Comparison of ENCODE assay signal across 2 cellular contexts in the genomic region with DNA sequence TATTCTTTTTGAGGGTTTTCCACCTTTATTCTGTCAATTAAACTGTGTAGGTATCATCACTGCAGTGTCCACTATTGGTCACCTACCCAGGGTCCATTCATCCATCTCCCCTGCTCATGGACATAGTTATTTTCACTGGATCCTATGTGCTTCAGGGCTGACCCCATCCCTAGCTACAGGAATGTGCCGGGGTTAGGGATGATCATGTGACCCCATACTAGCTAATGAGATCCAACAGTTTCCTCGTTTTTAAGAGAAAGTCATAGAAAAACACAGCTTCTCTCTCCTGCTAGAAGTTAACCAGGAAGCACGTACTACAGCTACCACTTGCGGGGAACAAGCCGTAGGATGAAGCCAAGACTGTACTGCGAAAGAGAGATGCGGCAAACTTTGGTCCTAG.
A peak's percentile ranks its signal among the peaks of the same experiment; 100 is the strongest.
TF ChIP-seq lines count a peak whose summit lies in the region.

No MANE protein-coding gene starts in this region.

TF ChIP-seq in GM23338, 12 proteins besides CTCF, POLR2A, EP300 and RAD21 (continues in another document):
- TF ChIP-seq ZNF114 (CRISPR knock-in tag; IDR thresholded peaks at IDR 0.05), result no peak
- TF ChIP-seq, protein P1, sequence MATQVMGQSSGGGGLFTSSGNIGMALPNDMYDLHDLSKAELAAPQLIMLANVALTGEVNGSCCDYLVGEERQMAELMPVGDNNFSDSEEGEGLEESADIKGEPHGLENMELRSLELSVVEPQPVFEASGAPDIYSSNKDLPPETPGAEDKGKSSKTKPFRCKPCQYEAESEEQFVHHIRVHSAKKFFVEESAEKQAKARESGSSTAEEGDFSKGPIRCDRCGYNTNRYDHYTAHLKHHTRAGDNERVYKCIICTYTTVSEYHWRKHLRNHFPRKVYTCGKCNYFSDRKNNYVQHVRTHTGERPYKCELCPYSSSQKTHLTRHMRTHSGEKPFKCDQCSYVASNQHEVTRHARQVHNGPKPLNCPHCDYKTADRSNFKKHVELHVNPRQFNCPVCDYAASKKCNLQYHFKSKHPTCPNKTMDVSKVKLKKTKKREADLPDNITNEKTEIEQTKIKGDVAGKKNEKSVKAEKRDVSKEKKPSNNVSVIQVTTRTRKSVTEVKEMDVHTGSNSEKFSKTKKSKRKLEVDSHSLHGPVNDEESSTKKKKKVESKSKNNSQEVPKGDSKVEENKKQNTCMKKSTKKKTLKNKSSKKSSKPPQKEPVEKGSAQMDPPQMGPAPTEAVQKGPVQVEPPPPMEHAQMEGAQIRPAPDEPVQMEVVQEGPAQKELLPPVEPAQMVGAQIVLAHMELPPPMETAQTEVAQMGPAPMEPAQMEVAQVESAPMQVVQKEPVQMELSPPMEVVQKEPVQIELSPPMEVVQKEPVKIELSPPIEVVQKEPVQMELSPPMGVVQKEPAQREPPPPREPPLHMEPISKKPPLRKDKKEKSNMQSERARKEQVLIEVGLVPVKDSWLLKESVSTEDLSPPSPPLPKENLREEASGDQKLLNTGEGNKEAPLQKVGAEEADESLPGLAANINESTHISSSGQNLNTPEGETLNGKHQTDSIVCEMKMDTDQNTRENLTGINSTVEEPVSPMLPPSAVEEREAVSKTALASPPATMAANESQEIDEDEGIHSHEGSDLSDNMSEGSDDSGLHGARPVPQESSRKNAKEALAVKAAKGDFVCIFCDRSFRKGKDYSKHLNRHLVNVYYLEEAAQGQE (IDR thresholded peaks at IDR 0.05; ENCODE audit: unreplicated experiment), result no peak
- TF ChIP-seq EZH2phosphoT487 (IDR thresholded peaks at IDR 0.05; ENCODE audit: unreplicated experiment), result no peak
- no peak for TF ChIP-seq POLR2AphosphoS5 (IDR thresholded peaks at IDR 0.05; ENCODE audit: low read depth)
- TF ChIP-seq, protein P2, sequence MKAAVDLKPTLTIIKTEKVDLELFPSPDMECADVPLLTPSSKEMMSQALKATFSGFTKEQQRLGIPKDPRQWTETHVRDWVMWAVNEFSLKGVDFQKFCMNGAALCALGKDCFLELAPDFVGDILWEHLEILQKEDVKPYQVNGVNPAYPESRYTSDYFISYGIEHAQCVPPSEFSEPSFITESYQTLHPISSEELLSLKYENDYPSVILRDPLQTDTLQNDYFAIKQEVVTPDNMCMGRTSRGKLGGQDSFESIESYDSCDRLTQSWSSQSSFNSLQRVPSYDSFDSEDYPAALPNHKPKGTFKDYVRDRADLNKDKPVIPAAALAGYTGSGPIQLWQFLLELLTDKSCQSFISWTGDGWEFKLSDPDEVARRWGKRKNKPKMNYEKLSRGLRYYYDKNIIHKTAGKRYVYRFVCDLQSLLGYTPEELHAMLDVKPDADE (IDR thresholded peaks at IDR 0.05), result no peak
- no peak for TF ChIP-seq NANOG (IDR thresholded peaks at IDR 0.05; ENCODE audit: borderline replicate concordance)
- no peak for TF ChIP-seq CREB1 (CRISPR knock-in tag; IDR thresholded peaks at IDR 0.05; ENCODE audit: low read depth)
- no peak for TF ChIP-seq ZNF331 (CRISPR knock-in tag; IDR thresholded peaks at IDR 0.05; ENCODE audit: low read depth)
- no peak for TF ChIP-seq EZH2 (IDR thresholded peaks at IDR 0.05; ENCODE audit: low read depth, unreplicated experiment)
- TF ChIP-seq, protein P3, sequence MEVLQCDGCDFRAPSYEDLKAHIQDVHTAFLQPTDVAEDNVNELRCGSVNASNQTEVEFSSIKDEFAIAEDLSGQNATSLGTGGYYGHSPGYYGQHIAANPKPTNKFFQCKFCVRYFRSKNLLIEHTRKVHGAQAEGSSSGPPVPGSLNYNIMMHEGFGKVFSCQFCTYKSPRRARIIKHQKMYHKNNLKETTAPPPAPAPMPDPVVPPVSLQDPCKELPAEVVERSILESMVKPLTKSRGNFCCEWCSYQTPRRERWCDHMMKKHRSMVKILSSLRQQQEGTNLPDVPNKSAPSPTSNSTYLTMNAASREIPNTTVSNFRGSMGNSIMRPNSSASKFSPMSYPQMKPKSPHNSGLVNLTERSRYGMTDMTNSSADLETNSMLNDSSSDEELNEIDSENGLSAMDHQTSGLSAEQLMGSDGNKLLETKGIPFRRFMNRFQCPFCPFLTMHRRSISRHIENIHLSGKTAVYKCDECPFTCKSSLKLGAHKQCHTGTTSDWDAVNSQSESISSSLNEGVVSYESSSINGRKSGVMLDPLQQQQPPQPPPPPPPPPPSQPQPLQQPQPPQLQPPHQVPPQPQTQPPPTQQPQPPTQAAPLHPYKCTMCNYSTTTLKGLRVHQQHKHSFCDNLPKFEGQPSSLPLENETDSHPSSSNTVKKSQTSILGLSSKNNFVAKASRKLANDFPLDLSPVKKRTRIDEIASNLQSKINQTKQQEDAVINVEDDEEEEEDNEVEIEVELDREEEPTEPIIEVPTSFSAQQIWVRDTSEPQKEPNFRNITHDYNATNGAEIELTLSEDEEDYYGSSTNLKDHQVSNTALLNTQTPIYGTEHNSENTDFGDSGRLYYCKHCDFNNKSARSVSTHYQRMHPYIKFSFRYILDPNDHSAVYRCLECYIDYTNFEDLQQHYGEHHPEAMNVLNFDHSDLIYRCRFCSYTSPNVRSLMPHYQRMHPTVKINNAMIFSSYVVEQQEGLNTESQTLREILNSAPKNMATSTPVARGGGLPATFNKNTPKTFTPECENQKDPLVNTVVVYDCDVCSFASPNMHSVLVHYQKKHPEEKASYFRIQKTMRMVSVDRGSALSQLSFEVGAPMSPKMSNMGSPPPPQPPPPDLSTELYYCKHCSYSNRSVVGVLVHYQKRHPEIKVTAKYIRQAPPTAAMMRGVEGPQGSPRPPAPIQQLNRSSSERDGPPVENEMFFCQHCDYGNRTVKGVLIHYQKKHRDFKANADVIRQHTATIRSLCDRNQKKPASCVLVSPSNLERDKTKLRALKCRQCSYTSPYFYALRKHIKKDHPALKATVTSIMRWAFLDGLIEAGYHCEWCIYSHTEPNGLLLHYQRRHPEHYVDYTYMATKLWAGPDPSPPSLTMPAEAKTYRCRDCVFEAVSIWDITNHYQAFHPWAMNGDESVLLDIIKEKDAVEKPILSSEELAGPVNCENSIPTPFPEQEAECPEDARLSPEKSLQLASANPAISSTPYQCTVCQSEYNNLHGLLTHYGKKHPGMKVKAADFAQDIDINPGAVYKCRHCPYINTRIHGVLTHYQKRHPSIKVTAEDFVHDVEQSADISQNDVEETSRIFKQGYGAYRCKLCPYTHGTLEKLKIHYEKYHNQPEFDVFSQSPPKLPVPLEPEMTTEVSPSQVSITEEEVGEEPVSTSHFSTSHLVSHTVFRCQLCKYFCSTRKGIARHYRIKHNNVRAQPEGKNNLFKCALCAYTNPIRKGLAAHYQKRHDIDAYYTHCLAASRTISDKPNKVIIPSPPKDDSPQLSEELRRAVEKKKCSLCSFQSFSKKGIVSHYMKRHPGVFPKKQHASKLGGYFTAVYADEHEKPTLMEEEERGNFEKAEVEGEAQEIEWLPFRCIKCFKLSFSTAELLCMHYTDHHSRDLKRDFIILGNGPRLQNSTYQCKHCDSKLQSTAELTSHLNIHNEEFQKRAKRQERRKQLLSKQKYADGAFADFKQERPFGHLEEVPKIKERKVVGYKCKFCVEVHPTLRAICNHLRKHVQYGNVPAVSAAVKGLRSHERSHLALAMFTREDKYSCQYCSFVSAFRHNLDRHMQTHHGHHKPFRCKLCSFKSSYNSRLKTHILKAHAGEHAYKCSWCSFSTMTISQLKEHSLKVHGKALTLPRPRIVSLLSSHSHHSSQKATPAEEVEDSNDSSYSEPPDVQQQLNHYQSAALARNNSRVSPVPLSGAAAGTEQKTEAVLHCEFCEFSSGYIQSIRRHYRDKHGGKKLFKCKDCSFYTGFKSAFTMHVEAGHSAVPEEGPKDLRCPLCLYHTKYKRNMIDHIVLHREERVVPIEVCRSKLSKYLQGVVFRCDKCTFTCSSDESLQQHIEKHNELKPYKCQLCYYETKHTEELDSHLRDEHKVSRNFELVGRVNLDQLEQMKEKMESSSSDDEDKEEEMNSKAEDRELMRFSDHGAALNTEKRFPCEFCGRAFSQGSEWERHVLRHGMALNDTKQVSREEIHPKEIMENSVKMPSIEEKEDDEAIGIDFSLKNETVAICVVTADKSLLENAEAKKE (CRISPR knock-in tag; IDR thresholded peaks at IDR 0.05), result no peak

TF ChIP-seq in K562, 482 proteins besides CTCF, POLR2A, EP300 and RAD21:
- TF ChIP-seq ZNF174 (CRISPR knock-in tag; IDR thresholded peaks at IDR 0.05) (no peak), PHB (CRISPR knock-in tag; IDR thresholded peaks at IDR 0.05) (no peak), CREB1 (IDR thresholded peaks at IDR 0.05) (no peak), CREB1 (CRISPR knock-in tag; IDR thresholded peaks at IDR 0.05) (no peak), RBM14 (IDR thresholded peaks at IDR 0.05; ENCODE audit: borderline replicate concordance, insufficient read depth, low read depth, low read length) (no peak)
- TF ChIP-seq, protein P4, sequence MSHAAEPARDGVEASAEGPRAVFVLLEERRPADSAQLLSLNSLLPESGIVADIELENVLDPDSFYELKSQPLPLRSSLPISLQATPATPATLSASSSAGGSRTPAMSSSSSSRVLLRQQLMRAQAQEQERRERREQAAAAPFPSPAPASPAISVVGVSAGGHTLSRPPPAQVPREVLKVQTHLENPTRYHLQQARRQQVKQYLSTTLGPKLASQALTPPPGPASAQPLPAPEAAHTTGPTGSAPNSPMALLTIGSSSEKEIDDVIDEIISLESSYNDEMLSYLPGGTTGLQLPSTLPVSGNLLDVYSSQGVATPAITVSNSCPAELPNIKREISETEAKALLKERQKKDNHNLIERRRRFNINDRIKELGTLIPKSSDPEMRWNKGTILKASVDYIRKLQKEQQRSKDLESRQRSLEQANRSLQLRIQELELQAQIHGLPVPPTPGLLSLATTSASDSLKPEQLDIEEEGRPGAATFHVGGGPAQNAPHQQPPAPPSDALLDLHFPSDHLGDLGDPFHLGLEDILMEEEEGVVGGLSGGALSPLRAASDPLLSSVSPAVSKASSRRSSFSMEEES (CRISPR knock-in tag; IDR thresholded peaks at IDR 0.05), result peak; percentile 50; the same call in 1 of the 2 replicates
